In genomic region chr3:132549890-132550578, GRCh38 we compare ENCODE assay signal across 8 cellular contexts. TPM values are rescaled to one million over a fixed set of nuclear protein-coding genes. Genes with fewer than 3 reads are reported as not detected.
DNase-seq lines count a peak whose midpoint lies in the region; ATAC-seq, FAIRE-seq and TF ChIP-seq lines count a peak whose summit lies in the region.

No MANE protein-coding gene starts in this region.

- no peak for FAIRE-seq in K562 (lab: Jason Lieb, UNC)

- DNase-seq in K562 (ENCODE audit: extremely low read depth in 1 of 4, low spot score in 3 of 4) (no peak), neural progenitor cell (ENCODE audit: low spot score) (no peak), trophoblast cell (no peak), NCI-H2171 (lab: John Stamatoyannopoulos, UW) (no peak), DMS 273 (lab: John Stamatoyannopoulos, UW; ENCODE audit: unreplicated experiment) (no peak)

- H3K27me3 Mint-ChIP-seq in neural progenitor cell (ENCODE audit: insufficient read depth, low read depth) = no peaks in the 10 kb centered on the region

- H3K4ac ChIP-seq in trophoblast cell (ENCODE audit: low read depth, low read length) = no peak overlapping the region

- no peaks in the 10 kb centered on the region for H3K79me2 ChIP-seq in DOHH2 (ENCODE audit: control insufficient read depth, low read length)
- H3K79me2 ChIP-seq in K562 (ENCODE audit: control insufficient read depth, insufficient read depth, low read length) = no peaks in the 10 kb centered on the region
- H3K79me2 ChIP-seq in neural progenitor cell (ENCODE audit: low read depth) = no peaks in the 10 kb centered on the region
- no peaks in the 10 kb centered on the region for H3K79me2 ChIP-seq in trophoblast cell (ENCODE audit: control insufficient read depth, insufficient read depth, low read length, poor library complexity)

- intact Hi-C loops in K562 (cut with micrococcal nuclease) = no loop called here

- H3K9me1 ChIP-seq in K562 (ENCODE audit: control insufficient read depth, insufficient read depth, low read length) = no peaks in the 10 kb centered on the region

- no peaks in the 10 kb centered on the region for H3K79me1 ChIP-seq in trophoblast cell (ENCODE audit: low read length)

- H3K14ac ChIP-seq in trophoblast cell (ENCODE audit: low read length) = no peak overlapping the region

- no peak overlapping the region for H3K9ac ChIP-seq in K562 (ENCODE audit: insufficient read depth in 1 of 2, low read depth in 2 of 2, low read length in 2 of 2)
- H3K9ac ChIP-seq in neural progenitor cell = no peak overlapping the region
- H3K9ac ChIP-seq in trophoblast cell (ENCODE audit: low read length) = no peak overlapping the region

- no peak overlapping the region for H4K8ac ChIP-seq in trophoblast cell (ENCODE audit: low read depth, low read length)

- no peak overlapping the region for H3K27ac Mint-ChIP-seq in neural progenitor cell

- in situ Hi-C loops in K562 (cut with MboI) = no loop called here

- TF ChIP-seq CTCF in DOHH2 (IDR thresholded peaks at IDR 0.05; ENCODE audit: low read depth, low read length, poor library complexity, severe bottlenecking) = no peak
- TF ChIP-seq CTCF in K562 (IDR thresholded peaks at IDR 0.05 in 2 of 3, conservative IDR thresholded peaks at IDR 0.05 in 1 of 3; ENCODE audit: insufficient read depth in 2 of 3, low read depth in 1 of 3, low read length in 3 of 3) = no peak
- no peak for TF ChIP-seq CTCF in neural progenitor cell (IDR thresholded peaks at IDR 0.05)

- H2AFZ ChIP-seq in K562 (ENCODE audit: low read depth, low read length) = peak overlapping the region; percentile 88
- no peak overlapping the region for H2AFZ ChIP-seq in neural progenitor cell (replicated peaks)
- no peak overlapping the region for H2AFZ ChIP-seq in trophoblast cell (ENCODE audit: insufficient read depth, low read length, poor library complexity)

- no peak overlapping the region for H3K23ac ChIP-seq in trophoblast cell (ENCODE audit: low read length)

- H4K91ac ChIP-seq in trophoblast cell (ENCODE audit: low read depth, low read length) = no peak overlapping the region

- no peaks in the 10 kb centered on the region for H3F3A ChIP-seq in DOHH2 (ENCODE audit: control insufficient read depth, insufficient read depth)
- no peaks in the 10 kb centered on the region for H3F3A ChIP-seq in neural progenitor cell (ENCODE audit: low read depth)

- H3K9me3 Mint-ChIP-seq in neural progenitor cell = no peaks in the 10 kb centered on the region

- BruUV-seq in K562 (replicated peaks; lab: Mats Ljungman, UMichigan) = no TSS peak

- H3K4me3 Mint-ChIP-seq in neural progenitor cell = no peak overlapping the region

- H3K4me2 ChIP-seq in DOHH2 (ENCODE audit: low read length) (peak overlapping the region; percentile 33), K562 (ENCODE audit: insufficient read depth, low read length) (no peak overlapping the region), neural progenitor cell (no peak overlapping the region), trophoblast cell (ENCODE audit: low read length) (no peak overlapping the region)

- H3K36me3 Mint-ChIP-seq in neural progenitor cell = no peaks in the 10 kb centered on the region

- H2BK120ac ChIP-seq in trophoblast cell (ENCODE audit: insufficient read depth, low read length, poor library complexity) = no peak overlapping the region

- peak; percentile 84 for ATAC-seq in GM19372 (IDR thresholded peaks at IDR 0.05; ENCODE audit: low read depth, unreplicated experiment)
- peak; percentile 91 for ATAC-seq in HG03442 (IDR thresholded peaks at IDR 0.05; ENCODE audit: unreplicated experiment)
- no peak for ATAC-seq in K562

- H4K20me1 ChIP-seq in DOHH2 (ENCODE audit: control insufficient read depth, insufficient read depth, low read depth, low read length) (no peaks in the 10 kb centered on the region), K562 (replicated peaks; ENCODE audit: control insufficient read depth, insufficient read depth, low read length) (no peaks in the 10 kb centered on the region), neural progenitor cell (ENCODE audit: low read depth) (no peaks in the 10 kb centered on the region)

- H3K27me3 ChIP-seq in DOHH2 (ENCODE audit: control insufficient read depth, low read length) (no peaks in the 10 kb centered on the region), K562 (ENCODE audit: control insufficient read depth in 2 of 2, insufficient read depth in 2 of 2, low read length in 2 of 2) (no peaks in the 10 kb centered on the region), neural progenitor cell (no peaks in the 10 kb centered on the region), trophoblast cell (ENCODE audit: insufficient read depth, low read length) (no peaks in the 10 kb centered on the region)

- H3K27ac ChIP-seq in DOHH2 (ENCODE audit: low read depth, low read length) (no peak overlapping the region), K562 (ENCODE audit: extremely low read depth, low read depth, low read length) (peak overlapping the region; percentile 6; the same call in 1 of the 3 replicates), neural progenitor cell (no peak overlapping the region), trophoblast cell (ENCODE audit: low read depth, low read length) (no peak overlapping the region)

- H3K18ac ChIP-seq in trophoblast cell (ENCODE audit: low read length) = no peak overlapping the region

- H3K9me2 ChIP-seq in DOHH2 (replicated peaks; ENCODE audit: control insufficient read depth, low read length) = no peaks in the 10 kb centered on the region

- no peaks in the 10 kb centered on the region for H3K4me1 Mint-ChIP-seq in neural progenitor cell

- H2BK5ac ChIP-seq in trophoblast cell (ENCODE audit: low read depth, low read length, poor library complexity) = no peak overlapping the region

- peaks cover 13% of the 10 kb centered on the region for H3K4me1 ChIP-seq in DOHH2 (ENCODE audit: control insufficient read depth, low read length)
- peaks cover 0 to 19% of the 10 kb centered on the region in 2 experiments; a peak in 4 of 5 replicates for H3K4me1 ChIP-seq in K562 (replicated peaks in 1 of 2; ENCODE audit: control insufficient read depth in 2 of 2, insufficient read depth in 2 of 2, low read length in 2 of 2)
- H3K4me1 ChIP-seq in neural progenitor cell = no peaks in the 10 kb centered on the region
- H3K4me1 ChIP-seq in trophoblast cell (ENCODE audit: control insufficient read depth in 1 of 2, insufficient read depth in 2 of 2, low read length in 2 of 2) = no peaks in the 10 kb centered on the region

- H4K12ac ChIP-seq in trophoblast cell (ENCODE audit: low read depth, low read length) = no peak overlapping the region

- H3K36me3 ChIP-seq in DOHH2 (ENCODE audit: control insufficient read depth, low read length) (no peaks in the 10 kb centered on the region), K562 (ENCODE audit: control insufficient read depth, insufficient read depth, low read length) (no peaks in the 10 kb centered on the region), neural progenitor cell (no peaks in the 10 kb centered on the region), trophoblast cell (ENCODE audit: control insufficient read depth in 1 of 2, insufficient read depth in 2 of 2, low read length in 2 of 2) (no peaks in the 10 kb centered on the region)

- TF ChIP-seq RAD21 in K562 (CRISPR knock-in tag; conservative IDR thresholded peaks at IDR 0.05 in 1 of 2, IDR thresholded peaks at IDR 0.05 in 1 of 2) = no peak

- H3K9me3 ChIP-seq in DOHH2 (ENCODE audit: control insufficient read depth, insufficient read depth, low read length) = no peaks in the 10 kb centered on the region
- no peaks in the 10 kb centered on the region for H3K9me3 ChIP-seq in K562 (replicated peaks; ENCODE audit: control insufficient read depth, insufficient read depth, low read depth, low read length)
- H3K9me3 ChIP-seq in neural progenitor cell (ENCODE audit: low read depth) = no peaks in the 10 kb centered on the region
- peaks cover 5% of the 10 kb centered on the region for H3K9me3 ChIP-seq in trophoblast cell (ENCODE audit: insufficient read depth, low read depth, low read length)

- no peak overlapping the region for H2BK12ac ChIP-seq in trophoblast cell (ENCODE audit: low read length)

- POLR2A ChIA-PET in K562 (lab: Yijun Ruan, JAX) = interaction anchor here (0.6 kb wide), 1 partner anchor 286 kb away, joined by 5 read pairs; no protein-coding TSS in a partner anchor

- H3K4me3 ChIP-seq in DOHH2 (ENCODE audit: low read length) (no peak overlapping the region), K562 (no peak overlapping the region), neural progenitor cell (no peak overlapping the region), trophoblast cell (ENCODE audit: low read depth, low read length) (no peak overlapping the region)

- TF ChIP-seq POLR2A in K562 (conservative IDR thresholded peaks at IDR 0.05) = no peak

- CTCF ChIA-PET in K562 (lab: Yijun Ruan, JAX; ENCODE audit: low intra/inter-chr PET ratio) = no interaction called here

- no peak for TF ChIP-seq EP300 in K562 (IDR thresholded peaks at IDR 0.05; ENCODE audit: low read length)

- no peak overlapping the region for H2AK5ac ChIP-seq in trophoblast cell (ENCODE audit: low read length)

TF ChIP-seq in K562, 482 proteins besides CTCF, POLR2A, EP300 and RAD21 (continues in another document):
- TF ChIP-seq C11orf30 (IDR thresholded peaks at IDR 0.05; ENCODE audit: low read depth) = no peak

RNA-seq across cellular contexts. Expression of gene ACKR4, which starts 47.0 kb away (rescaled TPM):
- not detected in 2 replicates for total RNA-seq in K562 (2011; cell fraction: chromatin; rRNA removed; ENCODE audit: low replicate concordance)
- total RNA-seq in K562 (2011; cell fraction: nucleolus; rRNA removed) = not detected in 2 replicates
- not detected in 2 replicates for total RNA-seq in K562 (2011; cell fraction: nucleoplasm; rRNA removed)
- not detected in 2 replicates for total RNA-seq in K562 (2014; rRNA removed)
- not detected in 2 replicates for total RNA-seq in K562 (2014; rRNA removed; fragmentation: Illumina TruSeq; extraction: Trizol)
- total RNA-seq in K562 (2015; rRNA removed; fragmentation: Illumina TruSeq; extraction: Trizol) = not detected in 2 replicates
- not detected in 2 replicates for total RNA-seq in K562 (2021)
- polyA plus RNA-seq in K562 (2011; rRNA removed) = 0.04 TPM in 1 of 2 replicates, not detected in the other
- not detected in 2 replicates for polyA plus RNA-seq in K562 (2011; cell fraction: cytosol; rRNA removed)
- 0.06 TPM in 1 of 2 replicates, not detected in the other for polyA plus RNA-seq in K562 (2011; cell fraction: nucleus; rRNA removed)
- polyA plus RNA-seq in K562 (2012) = 0.10 and 0.36 TPM in 2 replicates
- polyA plus RNA-seq in K562 (2014; fragmentation: Illumina TruSeq; extraction: Trizol) = not detected in 2 replicates
- under 1 TPM in 1 of 2 experiments, not detected in 1; 0.06 TPM for polyA plus RNA-seq in K562 (2014; fragmentation: Nextera tagmentation; extraction: Ambion mirVana)
- polyA plus RNA-seq in K562 (2014; rRNA removed) = not detected in 2 replicates
- not detected in 2 replicates for polyA minus RNA-seq in K562 (2011; rRNA and poly(A)+ RNA removed)
- polyA minus RNA-seq in K562 (2011; cell fraction: cytosol; rRNA and poly(A)+ RNA removed) = not detected in 2 replicates
- polyA minus RNA-seq in K562 (2011; cell fraction: nucleus; rRNA and poly(A)+ RNA removed) = not detected in 2 replicates
- total RNA-seq in neural progenitor cell (ENCODE audit: low replicate concordance) = not detected in 2 replicates
- 0.03 TPM in 1 of 2 replicates, not detected in the other for polyA plus RNA-seq in trophoblast cell (2013)
